Comparison of ENCODE assay signal across 19 cellular contexts in genomic region chr10:3393958-3394357, GRCh38.
A peak's percentile ranks its signal among the peaks of the same experiment; 100 is the strongest.
DNase-seq lines count a peak whose midpoint lies in the region; ATAC-seq and TF ChIP-seq lines count a peak whose summit lies in the region.
"Had no signal": no experiment of that assay in that cellular context is flagged by ENCODE, and none has a peak within 500 bp of the region (broad histone marks: within the 10 kb centered on the region; RNA-seq: fewer than 3 reads in every experiment).

No MANE protein-coding gene starts in this region.

- H3K36me3 Mint-ChIP-seq in stimulated activated naive B cell treated with anti-CD40 and anti-IgM and Interleukin-4, amounts not matched to agents 10 μg/mL and 1 μg/mL and 100 μg/mL, for 72 hours = no peaks in the 10 kb centered on the region
- H3K36me3 Mint-ChIP-seq: CD8-positive, alpha-beta T cell had no signal

- H3K4me3 Mint-ChIP-seq in stimulated activated naive B cell treated with anti-CD40 and anti-IgM and Interleukin-4, amounts not matched to agents 10 μg/mL and 1 μg/mL and 100 μg/mL, for 72 hours = no peak overlapping the region
- H3K4me3 Mint-ChIP-seq: CD8-positive, alpha-beta T cell had no signal

- H3K4me3 ChIP-seq in astrocyte of the cerebellum (ENCODE audit: low read depth, low read length) = no peak overlapping the region
- no peak overlapping the region for H3K4me3 ChIP-seq in sigmoid colon

- intact Hi-C loops in sigmoid colon (cut with DNase I) = loop anchor here (5.0 kb wide), 1 partner anchor 102 kb away; no protein-coding TSS in a partner anchor

- ATAC-seq in stimulated activated naive B cell treated with anti-CD40 and anti-IgM and Interleukin-4, amounts not matched to agents 10 μg/mL and 1 μg/mL and 100 μg/mL, for 72 hours (replicated peaks) = peak; percentile 49 to 56
- ATAC-seq: CD8-positive, alpha-beta T cell had no signal

- H3K9me3 ChIP-seq in sigmoid colon = peaks cover 0 to 4% (median 0%) of the 10 kb centered on the region in 4 donors
- H3K9me3 ChIP-seq: BE2C had no signal

- no peak overlapping the region for H3K27ac Mint-ChIP-seq in stimulated activated naive B cell treated with anti-CD40 and anti-IgM and Interleukin-4, amounts not matched to agents 10 μg/mL and 1 μg/mL and 100 μg/mL, for 72 hours
- H3K27ac Mint-ChIP-seq: CD8-positive, alpha-beta T cell had no signal

- H3K4me1 Mint-ChIP-seq in stimulated activated naive B cell treated with anti-CD40 and anti-IgM and Interleukin-4, amounts not matched to agents 10 μg/mL and 1 μg/mL and 100 μg/mL, for 72 hours = peaks cover 27 to 34% of the 10 kb centered on the region in 2 donors

- peak overlapping the region in 2 of 4 donors; percentile 63 to 79 for H3K27ac ChIP-seq in sigmoid colon

- peaks cover 0 to 6% of the 10 kb centered on the region in 2 donors for H3K27me3 Mint-ChIP-seq in stimulated activated naive B cell treated with anti-CD40 and anti-IgM and Interleukin-4, amounts not matched to agents 10 μg/mL and 1 μg/mL and 100 μg/mL, for 72 hours

- H3K27me3 ChIP-seq in sigmoid colon = no peaks in the 10 kb centered on the region
- H3K27me3 ChIP-seq: BE2C had no signal

- in situ Hi-C loops in astrocyte of the cerebellum (cut with HindIII; ENCODE audit: low sequenced_read_pairs) = no loop called here

- H3K9me3 Mint-ChIP-seq in stimulated activated naive B cell treated with anti-CD40 and anti-IgM and Interleukin-4, amounts not matched to agents 10 μg/mL and 1 μg/mL and 100 μg/mL, for 72 hours = peaks cover 2 to 3% of the 10 kb centered on the region in 2 donors
- H3K9me3 Mint-ChIP-seq: CD8-positive, alpha-beta T cell had no signal

- DNase-seq in RPMI7951 (ENCODE audit: low read depth) (peak; percentile 62), astrocyte of the cerebellum (ENCODE audit: low read depth) (peak; percentile 12), glomerular visceral epithelial cell (ENCODE audit: extremely low spot score) (peak; percentile 57), mucosa of gallbladder (ENCODE audit: low spot score) (no peak), sigmoid colon (no peak)
- DNase-seq in stimulated activated naive B cell treated with anti-CD40 and anti-IgM and Interleukin-4, amounts not matched to agents 10 μg/mL and 1 μg/mL and 100 μg/mL, for 72 hours = no peak
- no peak for DNase-seq in stimulated activated CD4-positive, alpha-beta T cell treated with anti-CD3 and anti-CD28 coated beads, Interleukin-4, amount 100 ng/mL, for 1 hour
- DNase-seq: BE2C; CD8-positive, alpha-beta T cell; GDM1; KG1; NCI-H1092; NCI-H1436; NCI-H187 treated with DMSO at 0.1 percent for 48 hours; NCI-H2107; NCI-H446 treated with DMSO at 0.1 percent for 48 hours; NCI-H526 treated with DMSO at 0.1 percent for 48 hours; RPMI8226; SHP77 had no signal

- no peak for TF ChIP-seq EP300 in sigmoid colon (IDR thresholded peaks at IDR 0.05)

- WGBS in sigmoid colon, 2 donors = 56 to 78% methylated on average over 2 of the region's 2 CpGs

- no peaks in the 10 kb centered on the region for H3K36me3 ChIP-seq in sigmoid colon
- H3K36me3 ChIP-seq: BE2C had no signal

- no peak for TF ChIP-seq CTCF in astrocyte of the cerebellum (IDR thresholded peaks at IDR 0.05; ENCODE audit: low read depth, low read length, missing control alignments)
- TF ChIP-seq CTCF in sigmoid colon (IDR thresholded peaks at IDR 0.05) = no peak

- peaks cover 0 to 42% (median 31%) of the 10 kb centered on the region in 4 donors for H3K4me1 ChIP-seq in sigmoid colon

- TF ChIP-seq POLR2A in sigmoid colon (IDR thresholded peaks at IDR 0.05) = no peak

Comparison
In these comparisons a context has a peak if more than half of its experiments do, and no peak if none do; other contexts are left out.
1. DNase-seq: peak in RPMI7951 (single experiment), astrocyte of the cerebellum (single experiment) and glomerular visceral epithelial cell (single experiment); none in stimulated activated naive B cell treated with anti-CD40 and anti-IgM and Interleukin-4, amounts not matched to agents 10 μg/mL and 1 μg/mL and 100 μg/mL, for 72 hours (single experiment), mucosa of gallbladder (single experiment), stimulated activated CD4-positive, alpha-beta T cell treated with anti-CD3 and anti-CD28 coated beads, Interleukin-4, amount 100 ng/mL, for 1 hour (single experiment) and sigmoid colon (single experiment).